1 cellular context compared by ENCODE assay signal in the genomic region with DNA sequence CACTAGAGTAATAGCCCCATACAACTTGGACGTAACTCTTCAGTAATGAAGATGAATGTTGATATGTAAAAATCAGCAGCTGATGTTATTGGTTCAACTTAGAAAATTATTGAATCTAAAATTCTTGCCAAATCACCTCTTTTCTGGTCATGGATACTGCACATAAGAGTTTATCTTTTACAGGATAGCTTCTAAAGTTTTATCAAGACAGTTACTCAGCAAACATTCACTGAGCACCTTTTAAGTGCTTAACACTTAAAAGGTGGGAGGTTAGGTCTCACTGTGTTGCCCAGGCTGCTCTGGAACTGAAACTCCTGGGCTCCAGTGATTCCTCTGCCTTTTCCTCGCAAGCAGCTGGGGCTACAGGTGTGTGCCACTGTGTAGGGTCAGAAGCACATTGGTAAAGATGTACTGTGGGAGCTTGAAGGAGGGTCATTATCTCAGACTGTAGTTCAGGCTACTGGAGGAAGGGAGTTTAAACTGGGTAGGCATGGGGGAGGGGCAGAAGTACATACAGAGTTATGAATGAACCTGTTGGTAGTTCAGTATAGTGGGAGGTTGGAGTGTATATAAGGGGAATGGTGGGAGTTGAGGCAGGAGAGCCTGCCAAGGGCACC.
TF ChIP-seq lines count a peak whose summit lies in the region.

No MANE protein-coding gene starts in this region.

TF ChIP-seq in H1, 55 proteins besides CTCF, POLR2A, EP300 and RAD21:
- no peak for TF ChIP-seq CHD1 (IDR thresholded peaks at IDR 0.05; ENCODE audit: low read depth, low read length)
- no peak for TF ChIP-seq CHD2 (IDR thresholded peaks at IDR 0.05; ENCODE audit: low read length)
- no peak for TF ChIP-seq E2F6 (IDR thresholded peaks at IDR 0.05)
- TF ChIP-seq KDM1A (IDR thresholded peaks at IDR 0.05; ENCODE audit: borderline replicate concordance, low read length): no peak
- no peak for TF ChIP-seq RNF2 (IDR thresholded peaks at IDR 0.05; ENCODE audit: borderline replicate concordance, low read depth, low read length, missing control alignments, poor library complexity, severe bottlenecking)
- no peak for TF ChIP-seq NANOG (IDR thresholded peaks at IDR 0.05; ENCODE audit: insufficient read depth, low read depth, low read length, poor library complexity, severe bottlenecking)
- no peak for TF ChIP-seq TAF7 (optimal IDR thresholded peaks at IDR 0.05; ENCODE audit: borderline replicate concordance, low read depth, low read length)
- no peak for TF ChIP-seq NRF1 (IDR thresholded peaks at IDR 0.05; ENCODE audit: low read depth, low read length)
- no peak for TF ChIP-seq BACH1 (IDR thresholded peaks at IDR 0.05; ENCODE audit: low read length)
- TF ChIP-seq POU5F1 (IDR thresholded peaks at IDR 0.05; ENCODE audit: low read depth, low read length): no peak
